9 cellular contexts compared by ENCODE assay signal in the genomic region with DNA sequence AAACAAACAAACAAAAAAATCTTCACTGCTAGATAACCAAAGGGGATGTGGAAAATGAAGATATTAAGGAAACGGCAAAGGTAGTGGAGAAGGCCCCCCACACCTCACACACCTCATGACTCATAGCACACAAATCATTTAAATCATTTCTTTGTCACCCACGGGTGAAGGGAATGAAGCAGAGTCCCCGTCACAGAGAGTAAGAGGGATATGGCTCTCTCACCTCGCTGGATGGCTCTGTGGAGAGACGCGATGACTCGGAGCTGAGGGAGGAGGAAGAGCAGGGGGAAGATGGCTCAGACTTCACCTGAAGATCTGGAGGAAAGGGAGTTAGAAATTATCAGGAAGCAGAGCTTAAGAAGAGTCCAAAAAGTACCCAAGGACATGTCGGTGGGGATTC. TPM values are rescaled to one million over a fixed set of nuclear protein-coding genes. Genes with fewer than 3 reads are reported as not detected.
DNase-seq lines count a peak whose midpoint lies in the region; ATAC-seq, FAIRE-seq and TF ChIP-seq lines count a peak whose summit lies in the region.
"Had no signal": no experiment of that assay in that cellular context is flagged by ENCODE, and none has a peak within 500 bp of the region (broad histone marks: within the 10 kb centered on the region; RNA-seq: fewer than 3 reads in every experiment).

No MANE protein-coding gene starts in this region.

- H2BK120ac ChIP-seq in mesenchymal stem cell (ENCODE audit: low read depth, low read length), result no peak overlapping the region

- no peak overlapping the region for H4K8ac ChIP-seq in mesenchymal stem cell (ENCODE audit: low read length)

- no peak overlapping the region for H3K4ac ChIP-seq in mesenchymal stem cell (ENCODE audit: low read depth in 1 of 2, low read length in 2 of 2)

- peaks cover 50% of the 10 kb centered on the region for H3K79me1 ChIP-seq in mesenchymal stem cell (replicated peaks; ENCODE audit: low read length, poor library complexity, severe bottlenecking)

- no peaks in the 10 kb centered on the region for H3K27me3 ChIP-seq in K562 (ENCODE audit: control insufficient read depth in 2 of 2, insufficient read depth in 2 of 2, low read length in 2 of 2)
- no peaks in the 10 kb centered on the region for H3K27me3 ChIP-seq in mesenchymal stem cell (ENCODE audit: control insufficient read depth in 1 of 2, insufficient read depth in 1 of 2, low read length in 2 of 2)
- no peaks in the 10 kb centered on the region for H3K27me3 ChIP-seq in upper lobe of left lung

- POLR2A ChIA-PET in K562 (lab: Yijun Ruan, JAX), result interaction anchor here (2.0 to 3.3 kb wide), 2 partner anchors 8 to 51 kb away, joined by 9 to 11 read pairs; partner anchors contain the start of gene RNF5

- intact Hi-C loops in K562 (cut with micrococcal nuclease), result no loop called here

- H2AK5ac ChIP-seq in mesenchymal stem cell (ENCODE audit: low read length, severe bottlenecking), result no peak overlapping the region

- no peak for DNase-seq in activated naive CD4-positive, alpha-beta T cell (lab: John Stamatoyannopoulos, UW)
- DNase-seq in K562 (ENCODE audit: extremely low read depth in 1 of 4, low spot score in 3 of 4) (peak in 1 of 4 experiments; percentile 49), mesenchymal stem cell (no peak), upper lobe of left lung (no peak), GM10266 (ENCODE audit: extremely low spot score) (no peak)

- H3K4me1 ChIP-seq in K562 (replicated peaks in 1 of 2; ENCODE audit: control insufficient read depth in 2 of 2, insufficient read depth in 2 of 2, low read length in 2 of 2) (peaks cover 25 to 28% of the 10 kb centered on the region in 2 experiments), mesenchymal stem cell (ENCODE audit: control insufficient read depth, insufficient read depth, low read depth, low read length) (peaks cover 22% of the 10 kb centered on the region), upper lobe of left lung (peaks cover 26 to 42% (median 28%) of the 10 kb centered on the region in 4 donors)

- no peak for TF ChIP-seq POLR2A in K562 (conservative IDR thresholded peaks at IDR 0.05)
- TF ChIP-seq POLR2A in upper lobe of left lung (IDR thresholded peaks at IDR 0.05), result no peak

- H3K79me2 ChIP-seq in K562 (ENCODE audit: control insufficient read depth, insufficient read depth, low read length), result peaks cover 39% of the 10 kb centered on the region

- peaks cover 14% of the 10 kb centered on the region for H3K36me3 Mint-ChIP-seq in activated naive CD4-positive, alpha-beta T cell treated with anti-CD3 and anti-CD28 coated beads, Interleukin-2, amount 50 U/mL, for 24 hours

- no peak for TF ChIP-seq CTCF in K562 (IDR thresholded peaks at IDR 0.05 in 2 of 3, conservative IDR thresholded peaks at IDR 0.05 in 1 of 3; ENCODE audit: insufficient read depth in 2 of 3, low read depth in 1 of 3, low read length in 3 of 3)
- TF ChIP-seq CTCF in upper lobe of left lung (IDR thresholded peaks at IDR 0.05), result no peak
- no peak for TF ChIP-seq CTCF in GM10266 (IDR thresholded peaks at IDR 0.05; ENCODE audit: control insufficient read depth, insufficient read depth, low read depth, missing control alignments)

- H3K36me3 ChIP-seq in K562 (ENCODE audit: control insufficient read depth, insufficient read depth, low read length), result peaks cover 47% of the 10 kb centered on the region; the same call in 2 of the 3 replicates
- H3K36me3 ChIP-seq in mesenchymal stem cell (ENCODE audit: control insufficient read depth in 1 of 2, insufficient read depth in 2 of 2, low read depth in 1 of 2, low read length in 2 of 2), result peaks cover 24 to 48% of the 10 kb centered on the region in 2 experiments
- peaks cover 21 to 50% (median 30%) of the 10 kb centered on the region in 4 donors for H3K36me3 ChIP-seq in upper lobe of left lung

- no peaks in the 10 kb centered on the region for H4K20me1 ChIP-seq in K562 (replicated peaks; ENCODE audit: control insufficient read depth, insufficient read depth, low read length)

- H3K4me2 ChIP-seq in K562 (ENCODE audit: insufficient read depth, low read length), result peak overlapping the region; percentile 99
- H3K4me2 ChIP-seq in mesenchymal stem cell (ENCODE audit: low read length, poor library complexity, severe bottlenecking), result peak overlapping the region; percentile 85

- WGBS in K562 (ENCODE audit: insufficient coverage, low coverage, missing lambda C conversion rate), result 23% methylated on average over 8 of the region's 8 CpGs
- WGBS in mesenchymal stem cell, result 71% methylated on average over 7 of the region's 8 CpGs
- WGBS in upper lobe of left lung, 2 donors, result 64 to 69% methylated on average over 8 of the region's 8 CpGs

- CTCF ChIA-PET in K562 (lab: Yijun Ruan, JAX; ENCODE audit: low intra/inter-chr PET ratio), result no interaction called here

- no peak for ATAC-seq in K562
- ATAC-seq in upper lobe of left lung (ENCODE audit: low FRiP score in 2 of 2), result no peak
- ATAC-seq in GM19452 (IDR thresholded peaks at IDR 0.05; ENCODE audit: unreplicated experiment), result no peak
- no peak for ATAC-seq in GM18498 (IDR thresholded peaks at IDR 0.05; ENCODE audit: unreplicated experiment)

- FAIRE-seq in K562 (lab: Jason Lieb, UNC), result no peak

- no peak overlapping the region for H2BK15ac ChIP-seq in mesenchymal stem cell (ENCODE audit: low read depth, poor library complexity, severe bottlenecking)

- no peak overlapping the region for H2BK5ac ChIP-seq in mesenchymal stem cell (ENCODE audit: low read depth, low read length, poor library complexity, severe bottlenecking)

- H3K9ac ChIP-seq in K562 (ENCODE audit: insufficient read depth in 1 of 2, low read depth in 2 of 2, low read length in 2 of 2), result peak overlapping the region; percentile 90 to 94; a peak in 3 of 4 replicates
- H3K9ac ChIP-seq in mesenchymal stem cell (ENCODE audit: low read length), result peak overlapping the region; percentile 99

- H3K27ac Mint-ChIP-seq in activated naive CD4-positive, alpha-beta T cell treated with anti-CD3 and anti-CD28 coated beads, Interleukin-2, amount 50 U/mL, for 24 hours, result peak overlapping the region; percentile 90

- peak overlapping the region; percentile 99 for H3K4me3 Mint-ChIP-seq in activated naive CD4-positive, alpha-beta T cell treated with anti-CD3 and anti-CD28 coated beads, Interleukin-2, amount 50 U/mL, for 24 hours

- no peak overlapping the region for H3K14ac ChIP-seq in mesenchymal stem cell (ENCODE audit: low read length in 2 of 2)

- H3K23ac ChIP-seq in mesenchymal stem cell (ENCODE audit: low read length in 2 of 2), result no peak overlapping the region

- H3K27ac ChIP-seq in K562 (ENCODE audit: extremely low read depth, low read depth, low read length) (peak overlapping the region; percentile 86; the same call in 2 of the 3 replicates), mesenchymal stem cell (ENCODE audit: low read length, poor library complexity, severe bottlenecking) (no peak overlapping the region), upper lobe of left lung (no peak overlapping the region)

- H3K9me1 ChIP-seq in K562 (ENCODE audit: control insufficient read depth, insufficient read depth, low read length), result no peaks in the 10 kb centered on the region

- TF ChIP-seq RAD21 in K562 (CRISPR knock-in tag; conservative IDR thresholded peaks at IDR 0.05 in 1 of 2, IDR thresholded peaks at IDR 0.05 in 1 of 2), result no peak

- no peak overlapping the region for H4K91ac ChIP-seq in mesenchymal stem cell (ENCODE audit: low read length)

- in situ Hi-C loops in K562 (cut with MboI), result no loop called here

- H3K27me3 Mint-ChIP-seq in activated naive CD4-positive, alpha-beta T cell treated with anti-CD3 and anti-CD28 coated beads, Interleukin-2, amount 50 U/mL, for 24 hours, result no peaks in the 10 kb centered on the region

- TF ChIP-seq EP300 in K562 (IDR thresholded peaks at IDR 0.05; ENCODE audit: low read length), result no peak
- no peak for TF ChIP-seq EP300 in upper lobe of left lung (IDR thresholded peaks at IDR 0.05)

- no peaks in the 10 kb centered on the region for H3K9me3 ChIP-seq in K562 (replicated peaks; ENCODE audit: control insufficient read depth, insufficient read depth, low read depth, low read length)
- no peaks in the 10 kb centered on the region for H3K9me3 ChIP-seq in mesenchymal stem cell (ENCODE audit: control insufficient read depth, low read length)
- no peaks in the 10 kb centered on the region for H3K9me3 ChIP-seq in upper lobe of left lung

- H2BK12ac ChIP-seq in mesenchymal stem cell (ENCODE audit: low read length in 2 of 2), result no peak overlapping the region

- BruUV-seq in K562 (replicated peaks; lab: Mats Ljungman, UMichigan), result no TSS peak

- peak overlapping the region; percentile 91 for H3K4me3 ChIP-seq in K562
- peak overlapping the region in 1 of 2 experiments; percentile 86 for H3K4me3 ChIP-seq in mesenchymal stem cell (ENCODE audit: insufficient read depth in 1 of 2, low read depth in 1 of 2, low read length in 2 of 2)
- H3K4me3 ChIP-seq in upper lobe of left lung, result peak overlapping the region in 3 of 4 donors; percentile 85 to 97 (median 95)

- H2AFZ ChIP-seq in K562 (ENCODE audit: low read depth, low read length) (0 out of 2 replicates have a peak overlapping the region, but pooled peaks have one; percentile 11), mesenchymal stem cell (ENCODE audit: low read depth, low read length) (no peak overlapping the region)

- H3K9me3 Mint-ChIP-seq in activated naive CD4-positive, alpha-beta T cell treated with anti-CD3 and anti-CD28 coated beads, Interleukin-2, amount 50 U/mL, for 24 hours, result no peaks in the 10 kb centered on the region

- H3K4me1 Mint-ChIP-seq in activated naive CD4-positive, alpha-beta T cell treated with anti-CD3 and anti-CD28 coated beads, Interleukin-2, amount 50 U/mL, for 24 hours, result peaks cover 53% of the 10 kb centered on the region

- H3K18ac ChIP-seq in mesenchymal stem cell (ENCODE audit: low read depth in 1 of 2, low read length in 2 of 2), result no peak overlapping the region

RNA-seq across cellular contexts. Expression of gene ATF6B, which starts 1.2 kb away (rescaled TPM):
- 189 and 474 TPM in 2 replicates for total RNA-seq in K562 (2011; cell fraction: chromatin; rRNA removed; ENCODE audit: low replicate concordance)
- total RNA-seq in K562 (2011; cell fraction: nucleolus; rRNA removed), result 248 and 265 TPM in 2 replicates
- total RNA-seq in K562 (2011; cell fraction: nucleoplasm; rRNA removed), result 205 and 216 TPM in 2 replicates
- total RNA-seq in K562 (2014; rRNA removed) (22.7 and 25.4 TPM in 2 replicates), K562 (2014; rRNA removed; fragmentation: Illumina TruSeq; extraction: Trizol) (15.6 and 21.5 TPM in 2 replicates), K562 (2015; rRNA removed; fragmentation: Illumina TruSeq; extraction: Trizol) (30.5 and 31.7 TPM in 2 replicates), K562 (2021) (83.6 and 89.7 TPM in 2 replicates), upper lobe of left lung (100 to 1,000 TPM in 3 of 6 donors, 10 to 100 TPM in 3; 35.3 to 230 (median 95.8) TPM)
- polyA plus RNA-seq in K562 (2011; rRNA removed) (46.6 and 83.9 TPM in 2 replicates), K562 (2014; fragmentation: Illumina TruSeq; extraction: Trizol) (128 and 131 TPM in 2 replicates), K562 (2014; fragmentation: Nextera tagmentation; extraction: Ambion mirVana) (10 to 100 TPM; 20.7 to 26.1 TPM), K562 (2014; rRNA removed) (88.0 and 103 TPM in 2 replicates)
- 74.9 and 91.7 TPM in 2 replicates for polyA plus RNA-seq in K562 (2011; cell fraction: cytosol; rRNA removed)
- 198 and 250 TPM in 2 replicates for polyA plus RNA-seq in K562 (2011; cell fraction: nucleus; rRNA removed)
- polyA plus RNA-seq in K562 (2012), result 138 and 229 TPM in 2 replicates
- polyA minus RNA-seq in K562 (2011; rRNA and poly(A)+ RNA removed), result 22.1 and 23.6 TPM in 2 replicates
- 34.3 and 45.6 TPM in 2 replicates for polyA minus RNA-seq in K562 (2011; cell fraction: cytosol; rRNA and poly(A)+ RNA removed)
- 42.9 and 68.4 TPM in 2 replicates for polyA minus RNA-seq in K562 (2011; cell fraction: nucleus; rRNA and poly(A)+ RNA removed)
- 68.3 TPM for polyA plus RNA-seq in mesenchymal stem cell (2013, experiment 1 of 2)
- 66.3 TPM for polyA plus RNA-seq in mesenchymal stem cell (2013, experiment 2 of 2)

RNA-seq across cellular contexts. Expression of gene FKBPL, which starts 3.2 kb away (rescaled TPM):
- 7.3 and 12.0 TPM in 2 replicates for total RNA-seq in K562 (2011; cell fraction: chromatin; rRNA removed; ENCODE audit: low replicate concordance)
- total RNA-seq in K562 (2011; cell fraction: nucleolus; rRNA removed), result 8.4 and 12.0 TPM in 2 replicates
- total RNA-seq in K562 (2011; cell fraction: nucleoplasm; rRNA removed), result 7.9 and 8.3 TPM in 2 replicates
- total RNA-seq in K562 (2014; rRNA removed), result 18.8 and 24.3 TPM in 2 replicates
- 18.7 and 23.5 TPM in 2 replicates for total RNA-seq in K562 (2014; rRNA removed; fragmentation: Illumina TruSeq; extraction: Trizol)
- total RNA-seq in K562 (2015; rRNA removed; fragmentation: Illumina TruSeq; extraction: Trizol), result 23.9 and 26.7 TPM in 2 replicates
- 21.0 and 22.9 TPM in 2 replicates for total RNA-seq in K562 (2021)
- polyA plus RNA-seq in K562 (2011; rRNA removed), result 9.0 and 11.5 TPM in 2 replicates
- polyA plus RNA-seq in K562 (2011; cell fraction: cytosol; rRNA removed), result 7.7 and 12.2 TPM in 2 replicates
- polyA plus RNA-seq in K562 (2011; cell fraction: nucleus; rRNA removed), result 6.2 and 7.7 TPM in 2 replicates
- polyA plus RNA-seq in K562 (2012), result 14.2 and 18.6 TPM in 2 replicates
- polyA plus RNA-seq in K562 (2014; fragmentation: Illumina TruSeq; extraction: Trizol), result 22.2 and 23.3 TPM in 2 replicates
- polyA plus RNA-seq in K562 (2014; fragmentation: Nextera tagmentation; extraction: Ambion mirVana), result 10 to 100 TPM; 18.3 to 31.4 TPM
- polyA plus RNA-seq in K562 (2014; rRNA removed), result 20.1 and 20.6 TPM in 2 replicates
- polyA minus RNA-seq in K562 (2011; rRNA and poly(A)+ RNA removed), result 6.1 and 7.3 TPM in 2 replicates
- 4.6 and 7.4 TPM in 2 replicates for polyA minus RNA-seq in K562 (2011; cell fraction: cytosol; rRNA and poly(A)+ RNA removed)
- 3.9 and 7.9 TPM in 2 replicates for polyA minus RNA-seq in K562 (2011; cell fraction: nucleus; rRNA and poly(A)+ RNA removed)
- polyA plus RNA-seq in mesenchymal stem cell (2013, experiment 1 of 2), result 4.3 TPM
- 4.3 TPM for polyA plus RNA-seq in mesenchymal stem cell (2013, experiment 2 of 2)
- 1 to 10 TPM in 5 of 6 donors, not detected in 1; 1.4 to 5.6 (median 4.6) TPM for total RNA-seq in upper lobe of left lung

RNA-seq across cellular contexts. Expression of gene TNXB, which starts 17.7 kb away (rescaled TPM):
- 19.6 and 47.4 TPM in 2 replicates for total RNA-seq in K562 (2011; cell fraction: chromatin; rRNA removed; ENCODE audit: low replicate concordance)
- total RNA-seq in K562 (2011; cell fraction: nucleolus; rRNA removed), result 28.9 and 33.2 TPM in 2 replicates
- 21.4 and 27.9 TPM in 2 replicates for total RNA-seq in K562 (2011; cell fraction: nucleoplasm; rRNA removed)
- 28.1 and 35.0 TPM in 2 replicates for total RNA-seq in K562 (2014; rRNA removed)
- 4.2 and 6.1 TPM in 2 replicates for total RNA-seq in K562 (2014; rRNA removed; fragmentation: Illumina TruSeq; extraction: Trizol)
- total RNA-seq in K562 (2015; rRNA removed; fragmentation: Illumina TruSeq; extraction: Trizol), result 25.0 and 26.2 TPM in 2 replicates
- 24.2 and 25.8 TPM in 2 replicates for total RNA-seq in K562 (2021)
- polyA plus RNA-seq in K562 (2011; rRNA removed), result 11.3 and 13.3 TPM in 2 replicates
- 20.6 and 53.8 TPM in 2 replicates for polyA plus RNA-seq in K562 (2011; cell fraction: cytosol; rRNA removed)
- polyA plus RNA-seq in K562 (2011; cell fraction: nucleus; rRNA removed), result 25.4 and 47.3 TPM in 2 replicates
- polyA plus RNA-seq in K562 (2012), result 25.6 and 28.6 TPM in 2 replicates
- polyA plus RNA-seq in K562 (2014; fragmentation: Illumina TruSeq; extraction: Trizol), result 12.4 and 24.8 TPM in 2 replicates
- polyA plus RNA-seq in K562 (2014; fragmentation: Nextera tagmentation; extraction: Ambion mirVana), result under 1 TPM; 0.14 to 0.43 TPM
- 24.5 and 27.0 TPM in 2 replicates for polyA plus RNA-seq in K562 (2014; rRNA removed)
- 3.1 and 6.0 TPM in 2 replicates for polyA minus RNA-seq in K562 (2011; rRNA and poly(A)+ RNA removed)
- polyA minus RNA-seq in K562 (2011; cell fraction: cytosol; rRNA and poly(A)+ RNA removed), result 15.5 and 15.6 TPM in 2 replicates
- polyA minus RNA-seq in K562 (2011; cell fraction: nucleus; rRNA and poly(A)+ RNA removed), result 16.2 and 17.0 TPM in 2 replicates
- 3.9 TPM for polyA plus RNA-seq in mesenchymal stem cell (2013, experiment 1 of 2)
- 3.2 TPM for polyA plus RNA-seq in mesenchymal stem cell (2013, experiment 2 of 2)
- 100 to 1,000 TPM in 4 of 6 donors, 10 to 100 TPM in 2; 58.1 to 206 (median 151) TPM for total RNA-seq in upper lobe of left lung

RNA-seq across cellular contexts. Expression of gene PRRT1, which starts 24.9 kb away (rescaled TPM):
- total RNA-seq in K562 (2011; cell fraction: chromatin; rRNA removed; ENCODE audit: low replicate concordance), result 2.0 and 3.2 TPM in 2 replicates
- total RNA-seq in K562 (2011; cell fraction: nucleolus; rRNA removed), result 0.92 and 1.5 TPM in 2 replicates
- 3.2 and 6.0 TPM in 2 replicates for total RNA-seq in K562 (2011; cell fraction: nucleoplasm; rRNA removed)
- total RNA-seq in K562 (2014; rRNA removed) (0.14 and 0.57 TPM in 2 replicates), K562 (2014; rRNA removed; fragmentation: Illumina TruSeq; extraction: Trizol) (0.16 and 0.29 TPM in 2 replicates), K562 (2015; rRNA removed; fragmentation: Illumina TruSeq; extraction: Trizol) (0.40 and 0.53 TPM in 2 replicates), K562 (2021) (1.9 and 3.0 TPM in 2 replicates), upper lobe of left lung (1 to 10 TPM in 2 of 6 donors, under 1 TPM in 3, not detected in 1; 0.69 to 6.3 (median 0.98) TPM)
- polyA plus RNA-seq in K562 (2011; rRNA removed) (0.50 and 1.1 TPM in 2 replicates), K562 (2014; fragmentation: Illumina TruSeq; extraction: Trizol) (3.3 and 3.5 TPM in 2 replicates), K562 (2014; fragmentation: Nextera tagmentation; extraction: Ambion mirVana) (under 1 TPM; 0.31 to 0.41 TPM), K562 (2014; rRNA removed) (2.1 and 2.8 TPM in 2 replicates)
- 1.3 and 2.0 TPM in 2 replicates for polyA plus RNA-seq in K562 (2011; cell fraction: cytosol; rRNA removed)
- 6.7 and 12.8 TPM in 2 replicates for polyA plus RNA-seq in K562 (2011; cell fraction: nucleus; rRNA removed)
- 3.9 and 9.0 TPM in 2 replicates for polyA plus RNA-seq in K562 (2012)
- polyA minus RNA-seq in K562 (2011; rRNA and poly(A)+ RNA removed), result 0.07 and 0.27 TPM in 2 replicates
- polyA minus RNA-seq in K562 (2011; cell fraction: cytosol; rRNA and poly(A)+ RNA removed), result 0.48 TPM in 1 of 2 replicates, not detected in the other
- 0.44 and 0.54 TPM in 2 replicates for polyA minus RNA-seq in K562 (2011; cell fraction: nucleus; rRNA and poly(A)+ RNA removed)
- 8.0 TPM for polyA plus RNA-seq in mesenchymal stem cell (2013, experiment 1 of 2)
- 7.9 TPM for polyA plus RNA-seq in mesenchymal stem cell (2013, experiment 2 of 2)
- total RNA-seq: T-helper 2 cell treated with Interferon-gamma antibody and Interleukin-4, amounts not matched to agents 100 ng/mL and 5 ng/mL, for 36 hours had no signal

RNA-seq across cellular contexts. Expression of gene PPT2, which starts 27.1 kb away (rescaled TPM):
- total RNA-seq in K562 (2011; cell fraction: chromatin; rRNA removed; ENCODE audit: low replicate concordance), result 123 and 281 TPM in 2 replicates
- total RNA-seq in K562 (2011; cell fraction: nucleolus; rRNA removed), result 210 and 218 TPM in 2 replicates
- 184 and 227 TPM in 2 replicates for total RNA-seq in K562 (2011; cell fraction: nucleoplasm; rRNA removed)
- total RNA-seq in K562 (2014; rRNA removed) (69.9 and 296 TPM in 2 replicates), K562 (2014; rRNA removed; fragmentation: Illumina TruSeq; extraction: Trizol) (42.5 and 43.7 TPM in 2 replicates), K562 (2015; rRNA removed; fragmentation: Illumina TruSeq; extraction: Trizol) (44.1 and 45.6 TPM in 2 replicates), K562 (2021) (83.2 and 83.4 TPM in 2 replicates), upper lobe of left lung (10 to 100 TPM in 5 of 6 donors, 1 to 10 TPM in 1; 7.0 to 64.8 (median 16.8) TPM)
- polyA plus RNA-seq in K562 (2011; rRNA removed) (75.8 and 76.6 TPM in 2 replicates), K562 (2014; fragmentation: Illumina TruSeq; extraction: Trizol) (92.6 and 98.8 TPM in 2 replicates), K562 (2014; fragmentation: Nextera tagmentation; extraction: Ambion mirVana) (10 to 100 TPM; 27.4 to 41.6 TPM), K562 (2014; rRNA removed) (86.4 and 95.1 TPM in 2 replicates)
- polyA plus RNA-seq in K562 (2011; cell fraction: cytosol; rRNA removed), result 86.3 and 114 TPM in 2 replicates
- 311 and 473 TPM in 2 replicates for polyA plus RNA-seq in K562 (2011; cell fraction: nucleus; rRNA removed)
- 53.9 and 83.7 TPM in 2 replicates for polyA plus RNA-seq in K562 (2012)
- 25.0 and 32.8 TPM in 2 replicates for polyA minus RNA-seq in K562 (2011; rRNA and poly(A)+ RNA removed)
- polyA minus RNA-seq in K562 (2011; cell fraction: cytosol; rRNA and poly(A)+ RNA removed), result 31.8 and 46.0 TPM in 2 replicates
- polyA minus RNA-seq in K562 (2011; cell fraction: nucleus; rRNA and poly(A)+ RNA removed), result 44.2 and 45.1 TPM in 2 replicates
- polyA plus RNA-seq in mesenchymal stem cell (2013, experiment 1 of 2), result 31.6 TPM
- polyA plus RNA-seq in mesenchymal stem cell (2013, experiment 2 of 2), result 31.6 TPM
